In genomic region chr1:15738416-15739113, GRCh38 we compare ENCODE assay signal across 1 cellular context.
TF ChIP-seq lines count a peak whose summit lies in the region.

No MANE protein-coding gene starts in this region.

TF ChIP-seq in HepG2, 621 proteins besides CTCF, POLR2A, EP300 and RAD21:
- TF ChIP-seq CHCHD3 (CRISPR knock-in tag; IDR thresholded peaks at IDR 0.05) (no peak), TFAP4 (IDR thresholded peaks at IDR 0.05; ENCODE audit: borderline replicate concordance, low read depth) (peak; percentile 41; the same call in 1 of the 2 replicates), HNRNPL (IDR thresholded peaks at IDR 0.05; ENCODE audit: low read depth, low read length) (0 out of 2 replicates have a peak, but pooled peaks have one; percentile 8)
